22 cellular contexts compared by ENCODE assay signal in genomic region chr1:167033646-167034045, GRCh38. TPM values are rescaled to one million over a fixed set of nuclear protein-coding genes. Genes with fewer than 3 reads are reported as not detected.
"Had no signal": no experiment of that assay in that cellular context is flagged by ENCODE, and none has a peak within 500 bp of the region (broad histone marks: within the 10 kb centered on the region; RNA-seq: fewer than 3 reads in every experiment).

No MANE protein-coding gene starts in this region.

- H3K4me3 ChIP-seq: colonic mucosa, mucosa of descending colon, tibial nerve had no signal

- H3K9me3 ChIP-seq: colonic mucosa, mucosa of descending colon, tibial nerve had no signal

- H3K4me1 ChIP-seq: colonic mucosa, tibial nerve had no signal

- DNase-seq: activated B cell treated with CpG ODN at 0.5 μM for 24 hours; activated CD4-positive, alpha-beta memory T cell treated with anti-CD3 and anti-CD28 coated beads, Interleukin-2, amount 10 ng/mL, durations not matched to agents 7 days and 5 days; activated CD4-positive, alpha-beta T cell treated with anti-CD3 and anti-CD28 coated beads for 48 hours; activated CD8-positive, alpha-beta memory T cell treated with anti-CD3 and anti-CD28 coated beads, Interleukin-2, amount 10 ng/mL, durations not matched to agents 7 days and 5 days; activated naive CD4-positive, alpha-beta T cell; activated naive CD8-positive, alpha-beta T cell treated with anti-CD3 and anti-CD28 coated beads for 36 hours; amygdala; central memory CD4-positive, alpha-beta T cell; colonic mucosa; endodermal cell; foreskin fibroblast; hypothalamus; islet precursor cell; mucosa of descending colon; naive B cell; retina; T-helper 9 cell had no signal

- H3K27me3 ChIP-seq: tibial nerve had no signal

- H3K36me3 ChIP-seq: colonic mucosa, tibial nerve had no signal

- ATAC-seq: activated CD8-positive, alpha-beta memory T cell treated with anti-CD3 and anti-CD28 coated beads, Interleukin-2, amount 10 ng/mL, durations not matched to agents 7 days and 5 days; mucosa of descending colon had no signal

- H3K27ac ChIP-seq: colonic mucosa, epithelial cell of prostate, tibial nerve had no signal

RNA-seq across cellular contexts. Expression of gene MAEL, which starts 44.6 kb away (rescaled TPM):
- total RNA-seq: activated B cell treated with CpG ODN at 0.5 μM for 24 hours, colonic mucosa, glomerular endothelial cell had no signal

RNA-seq across cellular contexts. Expression of gene GPA33, which starts 56.5 kb away (rescaled TPM):
- total RNA-seq: activated B cell treated with CpG ODN at 0.5 μM for 24 hours; activated naive CD8-positive, alpha-beta T cell treated with anti-CD3 and anti-CD28 coated beads for 36 hours; glomerular endothelial cell; neural crest cell; posterior vena cava; tibial nerve had no signal

RNA-seq across cellular contexts. Expression of gene ILDR2, which starts 58.3 kb away (rescaled TPM):
- total RNA-seq: glomerular endothelial cell had no signal
